10 cellular contexts compared by ENCODE assay signal in genomic region chr22:38228326-38228872, GRCh38. TPM values are rescaled to one million over a fixed set of nuclear protein-coding genes. Genes with fewer than 3 reads are reported as not detected.
DNase-seq lines count a peak whose midpoint lies in the region; ATAC-seq and TF ChIP-seq lines count a peak whose summit lies in the region.
"Had no signal": no experiment of that assay in that cellular context is flagged by ENCODE, and none has a peak within 500 bp of the region (broad histone marks: within the 10 kb centered on the region; RNA-seq: fewer than 3 reads in every experiment).

No MANE protein-coding gene starts in this region.

- no peaks in the 10 kb centered on the region for H4K20me1 ChIP-seq in fibroblast of lung (ENCODE audit: control insufficient read depth, extremely low read depth, insufficient read depth, low read length)

- H3K27ac ChIP-seq in SJCRH30 (peak overlapping the region; percentile 59), fibroblast of lung (ENCODE audit: insufficient read depth, low read length) (peak overlapping the region; percentile 66), psoas muscle (peak overlapping the region; percentile 58), aorta (ENCODE audit: low read depth in 1 of 2, low read length in 2 of 2) (peak overlapping the region in 1 of 2 donors; percentile 14)

- H3K4me3 Mint-ChIP-seq in CD14-positive monocyte, result no peak overlapping the region

- TF ChIP-seq CTCF in CD14-positive monocyte (IDR thresholded peaks at IDR 0.05) (no peak), fibroblast of lung (conservative IDR thresholded peaks at IDR 0.05 in 1 of 2, IDR thresholded peaks at IDR 0.05 in 1 of 2; ENCODE audit: low read depth in 1 of 2, low read length in 2 of 2) (no peak), psoas muscle (IDR thresholded peaks at IDR 0.05) (no peak)

- DNase-seq in CD14-positive monocyte (ENCODE audit: low spot score) (no peak), SJCRH30 (no peak), fibroblast of lung (ENCODE audit: low read depth in 2 of 2) (no peak), psoas muscle (no peak), G401 (ENCODE audit: low spot score) (no peak), aorta (no peak), NCI-H1048 (lab: John Stamatoyannopoulos, UW) (no peak)
- DNase-seq: activated gamma-delta T cell, NCI-H2227 treated with DMSO at 0.1 percent for 48 hours had no signal

- H3K4me3 ChIP-seq in SJCRH30, result no peak overlapping the region
- no peak overlapping the region for H3K4me3 ChIP-seq in fibroblast of lung (replicated peaks in 1 of 4; ENCODE audit: control extremely low read depth in 1 of 4, insufficient read depth in 1 of 4, low read depth in 3 of 4, low read length in 4 of 4)
- no peak overlapping the region for H3K4me3 ChIP-seq in psoas muscle
- no peak overlapping the region for H3K4me3 ChIP-seq in aorta (ENCODE audit: low read length in 2 of 2)

- H3K27me3 ChIP-seq in SJCRH30 (no peaks in the 10 kb centered on the region), fibroblast of lung (ENCODE audit: control insufficient read depth, insufficient read depth, low read length) (no peaks in the 10 kb centered on the region), psoas muscle (ENCODE audit: insufficient read depth in 3 of 3, low read length in 2 of 3) (no peaks in the 10 kb centered on the region), aorta (ENCODE audit: control insufficient read depth in 1 of 2, insufficient read depth in 2 of 2, low read length in 1 of 2) (no peaks in the 10 kb centered on the region)

- in situ Hi-C loops in G401 (cut with HindIII; ENCODE audit: low sequenced_read_pairs), result no loop called here

- WGBS in psoas muscle, 3 donors, result 67 to 72% (median 72%) methylated on average over 3 of the region's 3 CpGs
- 64 to 65% methylated on average over 3 of the region's 3 CpGs for WGBS in aorta, 2 donors

- H3K9me3 Mint-ChIP-seq in CD14-positive monocyte, result no peaks in the 10 kb centered on the region

- peak overlapping the region in 4 of 7 donors; percentile 20 to 84 (median 65) for H3K27ac Mint-ChIP-seq in CD14-positive monocyte

- H3K9me3 ChIP-seq in SJCRH30 (replicated peaks) (no peaks in the 10 kb centered on the region), fibroblast of lung (ENCODE audit: control insufficient read depth, insufficient read depth, low read depth, low read length) (no peaks in the 10 kb centered on the region), psoas muscle (no peaks in the 10 kb centered on the region), aorta (ENCODE audit: control insufficient read depth, low read length) (no peaks in the 10 kb centered on the region)

- peaks cover 0 to 2% (median 0%) of the 10 kb centered on the region in 3 donors for H3K27me3 Mint-ChIP-seq in CD14-positive monocyte (ENCODE audit: low read depth in 3 of 3)

- H3K4me1 ChIP-seq in SJCRH30 (peaks cover 13% of the 10 kb centered on the region), fibroblast of lung (ENCODE audit: control insufficient read depth, extremely low read depth, insufficient read depth, low read length) (peaks cover 7% of the 10 kb centered on the region), psoas muscle (peaks cover 11% of the 10 kb centered on the region), aorta (ENCODE audit: control insufficient read depth in 1 of 2, insufficient read depth in 2 of 2, low read length in 2 of 2) (no peaks in the 10 kb centered on the region)

- intact Hi-C loops in CD14-positive monocyte (cut with micrococcal nuclease) (loop anchor here (2.0 to 5.0 kb wide), 2 partner anchors 111 to 114 kb away; no protein-coding TSS in a partner anchor), psoas muscle (cut with DNase I) (no loop called here), aorta (cut with DNase I) (no loop called here)

- H3K9ac ChIP-seq in fibroblast of lung (ENCODE audit: insufficient read depth, low read length), result no peak overlapping the region

- ATAC-seq in psoas muscle (no peak), aorta (ENCODE audit: low FRiP score) (no peak), HG02759 (IDR thresholded peaks at IDR 0.05; ENCODE audit: unreplicated experiment) (no peak)

- peaks cover 21% of the 10 kb centered on the region for H3K4me1 Mint-ChIP-seq in CD14-positive monocyte

- H3K36me3 ChIP-seq in SJCRH30 (no peaks in the 10 kb centered on the region), fibroblast of lung (ENCODE audit: control insufficient read depth, insufficient read depth, low read length) (peaks cover 35% of the 10 kb centered on the region), psoas muscle (ENCODE audit: insufficient read depth in 1 of 2, low read depth in 1 of 2) (peaks cover 0 to 76% of the 10 kb centered on the region in 2 donors), aorta (ENCODE audit: control insufficient read depth in 1 of 2, insufficient read depth in 2 of 2, low read length in 1 of 2) (peaks cover 0 to 11% of the 10 kb centered on the region in 2 donors)

- peak overlapping the region; percentile 48 for H3K4me2 ChIP-seq in fibroblast of lung (ENCODE audit: extremely low read depth, insufficient read depth, low read length)

- H2AFZ ChIP-seq in fibroblast of lung (ENCODE audit: low read length), result no peak overlapping the region

- H3K36me3 Mint-ChIP-seq in CD14-positive monocyte, result peaks cover 46 to 87% of the 10 kb centered on the region in 2 donors

- H3K79me2 ChIP-seq in fibroblast of lung (ENCODE audit: control insufficient read depth, insufficient read depth, low read length), result no peaks in the 10 kb centered on the region

RNA-seq across cellular contexts. Expression of gene MAFF, which starts 26.6 kb away (rescaled TPM):
- 1 to 10 TPM; 1.5 to 2.0 TPM for polyA plus RNA-seq in CD14-positive monocyte
- total RNA-seq in SJCRH30 (2014; rRNA removed; shearing (Covaris generic)), result 3.2 and 3.6 TPM in 2 replicates
- 20.5 and 26.3 TPM in 2 replicates for total RNA-seq in fibroblast of lung
- polyA plus RNA-seq in fibroblast of lung, result 8.8 and 18.5 TPM in 2 replicates
- polyA plus RNA-seq in fibroblast of lung (2012), result 13.1 and 24.4 TPM in 2 replicates
- polyA minus RNA-seq in fibroblast of lung (ENCODE audit: low replicate concordance), result 4.9 and 10.7 TPM in 2 replicates
- total RNA-seq in psoas muscle, result 10 to 100 TPM in 3 of 4 donors, 1 to 10 TPM in 1; 5.7 to 63.8 (median 39.5) TPM
- 100 to 1,000 TPM in 1 of 3 donors, 10 to 100 TPM in 2; 23.6 to 118 (median 26.9) TPM for polyA plus RNA-seq in psoas muscle
- 10.5 and 11.9 TPM in 2 replicates for total RNA-seq in G401 (2014; rRNA removed; shearing (Covaris generic))
- 100 to 1,000 TPM in 1 of 2 donors, 10 to 100 TPM in 1; 73.1 to 145 TPM for total RNA-seq in aorta
- polyA plus RNA-seq in aorta, result 10 to 100 TPM; 57.4 to 86.8 TPM

RNA-seq across cellular contexts. Expression of gene TMEM184B, which starts 44.4 kb away (rescaled TPM):
- 10 to 100 TPM in 1 of 2 donors, 1 to 10 TPM in 1; 7.4 to 10.6 TPM for polyA plus RNA-seq in CD14-positive monocyte
- total RNA-seq in SJCRH30 (2014; rRNA removed; shearing (Covaris generic)), result 16.9 and 18.7 TPM in 2 replicates
- total RNA-seq in fibroblast of lung, result 19.5 and 28.2 TPM in 2 replicates
- 37.2 and 40.3 TPM in 2 replicates for polyA plus RNA-seq in fibroblast of lung
- 55.8 and 60.3 TPM in 2 replicates for polyA plus RNA-seq in fibroblast of lung (2012)
- polyA minus RNA-seq in fibroblast of lung (ENCODE audit: low replicate concordance), result 82.2 and 114 TPM in 2 replicates
- total RNA-seq in psoas muscle, result 10 to 100 TPM; 23.2 to 40.3 (median 30.3) TPM
- 10 to 100 TPM; 13.6 to 28.2 (median 24.8) TPM for polyA plus RNA-seq in psoas muscle
- total RNA-seq in G401 (2014; rRNA removed; shearing (Covaris generic)), result 16.2 and 20.5 TPM in 2 replicates
- 10 to 100 TPM; 96.3 to 96.9 TPM for total RNA-seq in aorta
- 10 to 100 TPM; 17.2 to 46.8 TPM for polyA plus RNA-seq in aorta

RNA-seq across cellular contexts. Expression of gene PLA2G6, which starts 46.8 kb away (rescaled TPM):
- under 1 TPM; 0.43 to 0.62 TPM for polyA plus RNA-seq in CD14-positive monocyte
- 3.9 and 5.4 TPM in 2 replicates for total RNA-seq in SJCRH30 (2014; rRNA removed; shearing (Covaris generic))
- total RNA-seq in fibroblast of lung, result 24.9 and 29.9 TPM in 2 replicates
- polyA plus RNA-seq in fibroblast of lung, result 4.4 and 4.8 TPM in 2 replicates
- 3.2 and 5.1 TPM in 2 replicates for polyA plus RNA-seq in fibroblast of lung (2012)
- polyA minus RNA-seq in fibroblast of lung (ENCODE audit: low replicate concordance), result 24.8 and 39.5 TPM in 2 replicates
- 10 to 100 TPM in 2 of 4 donors, 1 to 10 TPM in 2; 8.5 to 17.4 (median 11.4) TPM for total RNA-seq in psoas muscle
- 1 to 10 TPM; 4.5 to 7.1 (median 7.1) TPM for polyA plus RNA-seq in psoas muscle
- total RNA-seq in G401 (2014; rRNA removed; shearing (Covaris generic)), result 11.4 TPM in 2 replicates
- total RNA-seq in aorta, result 10 to 100 TPM; 25.0 to 25.8 TPM
- 10 to 100 TPM in 1 of 2 donors, 1 to 10 TPM in 1; 8.8 to 74.1 TPM for polyA plus RNA-seq in aorta

Comparison
In these comparisons a context has a peak if more than half of its experiments do, and no peak if none do; other contexts are left out.
1. intact Hi-C loops: an anchor here in CD14-positive monocyte (2.0 to 5.0 kb wide); none called in psoas muscle and aorta.